1 cellular context compared by ENCODE assay signal in genomic region chr19:32224371-32225244, GRCh38.
TF ChIP-seq lines count a peak whose summit lies in the region.

No MANE protein-coding gene starts in this region.

TF ChIP-seq in K562, 482 proteins besides CTCF, POLR2A, EP300 and RAD21 (continued from another document and continues in another):
- no peak for TF ChIP-seq THAP12 (CRISPR knock-in tag; IDR thresholded peaks at IDR 0.05)
- TF ChIP-seq KAT2B (IDR thresholded peaks at IDR 0.05; ENCODE audit: low read depth, low read length): no peak
- no peak for TF ChIP-seq CC2D1A (IDR thresholded peaks at IDR 0.05)
- TF ChIP-seq ZNF280A (IDR thresholded peaks at IDR 0.05; ENCODE audit: low read depth, partially characterized antibody): no peak
- TF ChIP-seq KLF16 (IDR thresholded peaks at IDR 0.05): peak; percentile 25; the same call in 1 of the 2 replicates
- peak; percentile 83; the same call in 1 of the 2 replicates for TF ChIP-seq STAG1 (CRISPR knock-in tag; IDR thresholded peaks at IDR 0.05; ENCODE audit: borderline replicate concordance)
- TF ChIP-seq SMC3 (conservative IDR thresholded peaks at IDR 0.05; ENCODE audit: insufficient read depth, low read depth, low read length): peak; percentile 80
- no peak for TF ChIP-seq HMGXB4 (CRISPR knock-in tag; IDR thresholded peaks at IDR 0.05)
- no peak for TF ChIP-seq KLF1 (tag; IDR thresholded peaks at IDR 0.05)
- no peak for TF ChIP-seq ZNF121 (CRISPR knock-in tag; conservative IDR thresholded peaks at IDR 0.05)
- no peak for TF ChIP-seq ZNF24 (IDR thresholded peaks at IDR 0.05)
- peak; percentile 20 for TF ChIP-seq HMGN3 (IDR thresholded peaks at IDR 0.05; ENCODE audit: borderline replicate concordance, extremely low read depth, insufficient read length, low read depth, low read length)
- TF ChIP-seq VEZF1 (CRISPR knock-in tag; IDR thresholded peaks at IDR 0.05): peak; percentile 60; the same call in 1 of the 2 replicates
- TF ChIP-seq ZNF507 (tag; conservative IDR thresholded peaks at IDR 0.05): no peak
- TF ChIP-seq RB1 (IDR thresholded peaks at IDR 0.05; ENCODE audit: low read depth): peak; percentile 86; the same call in 1 of the 2 replicates
- TF ChIP-seq ZBTB11 (CRISPR knock-in tag; IDR thresholded peaks at IDR 0.05): no peak
- no peak for TF ChIP-seq SMARCA4 (IDR thresholded peaks at IDR 0.05)
- TF ChIP-seq ATF1 (CRISPR knock-in tag; IDR thresholded peaks at IDR 0.05): no peak
- TF ChIP-seq ATF1 (tag; IDR thresholded peaks at IDR 0.05): no peak
- TF ChIP-seq JUND (IDR thresholded peaks at IDR 0.05; ENCODE audit: borderline replicate concordance, low read depth, low read length): peak; percentile 38
- TF ChIP-seq JUND (tag; IDR thresholded peaks at IDR 0.05; ENCODE audit: borderline replicate concordance, low read depth, low read length): no peak
- no peak for TF ChIP-seq ZNF407 (IDR thresholded peaks at IDR 0.05; ENCODE audit: low read depth)
- TF ChIP-seq FOXP4 (CRISPR knock-in tag; IDR thresholded peaks at IDR 0.05; ENCODE audit: borderline replicate concordance): no peak
- TF ChIP-seq ZSCAN32 (CRISPR knock-in tag; IDR thresholded peaks at IDR 0.05): no peak
- TF ChIP-seq KAT8 (IDR thresholded peaks at IDR 0.05; ENCODE audit: low read depth): no peak
- no peak for TF ChIP-seq ZNF133 (CRISPR knock-in tag; IDR thresholded peaks at IDR 0.05)
- no peak for TF ChIP-seq IRF1 (CRISPR knock-in tag; IDR thresholded peaks at IDR 0.05; ENCODE audit: borderline replicate concordance)
- no peak for TF ChIP-seq GTF2A2 (tag; IDR thresholded peaks at IDR 0.05)
- no peak for TF ChIP-seq FOXK1 (CRISPR knock-in tag; IDR thresholded peaks at IDR 0.05; ENCODE audit: borderline replicate concordance)
- TF ChIP-seq CSDE1 (IDR thresholded peaks at IDR 0.05): no peak
- no peak for TF ChIP-seq ZNF586 (CRISPR knock-in tag; conservative IDR thresholded peaks at IDR 0.05)
- peak; percentile 83 for TF ChIP-seq DEAF1 (CRISPR knock-in tag; IDR thresholded peaks at IDR 0.05)
